In genomic region chr19:506404-507285, GRCh38 we compare ENCODE assay signal across 1 cellular context.
TF ChIP-seq lines count a peak whose summit lies in the region.

No MANE protein-coding gene starts in this region.

TF ChIP-seq in GM12878, 131 proteins besides CTCF, POLR2A, EP300 and RAD21 (continued from another document and continues in another):
- TF ChIP-seq ZBTB11 (CRISPR knock-in tag; IDR thresholded peaks at IDR 0.05) (no peak), CBX3 (IDR thresholded peaks at IDR 0.05; ENCODE audit: borderline replicate concordance, low read depth) (no peak), EED (IDR thresholded peaks at IDR 0.05; ENCODE audit: low read depth) (peak; percentile 21; the same call in 1 of the 2 replicates), NR2F1 (conservative IDR thresholded peaks at IDR 0.05) (peak; percentile 89), BACH1 (IDR thresholded peaks at IDR 0.05; ENCODE audit: borderline replicate concordance) (peak; percentile 84), CEBPZ (IDR thresholded peaks at IDR 0.05; ENCODE audit: low read depth, low read length) (no peak), CHD2 (IDR thresholded peaks at IDR 0.05; ENCODE audit: borderline replicate concordance, low read depth, low read length) (no peak), MAX (IDR thresholded peaks at IDR 0.05; ENCODE audit: low read depth, low read length) (no peak), LARP7 (IDR thresholded peaks at IDR 0.05) (peak; percentile 79), MYB (IDR thresholded peaks at IDR 0.05; ENCODE audit: borderline replicate concordance, low read depth, low read length) (no peak), SKIL (IDR thresholded peaks at IDR 0.05; ENCODE audit: low read depth, poor library complexity, severe bottlenecking) (no peak), NR2C1 (IDR thresholded peaks at IDR 0.05) (no peak), CREM (IDR thresholded peaks at IDR 0.05; ENCODE audit: low read depth) (peak; percentile 28; the same call in 1 of the 2 replicates), SMC3 (IDR thresholded peaks at IDR 0.05; ENCODE audit: borderline replicate concordance, low read length) (peak; percentile 52), GATAD2B (conservative IDR thresholded peaks at IDR 0.05; ENCODE audit: low read depth) (peak; percentile 99), BCL3 (IDR thresholded peaks at IDR 0.05; ENCODE audit: borderline replicate concordance, insufficient read depth, low read depth, low read length, poor library complexity, severe bottlenecking) (peak; percentile 34), PRDM15 (CRISPR knock-in tag; IDR thresholded peaks at IDR 0.05) (no peak), RB1 (IDR thresholded peaks at IDR 0.05; ENCODE audit: borderline replicate concordance) (peak; percentile 88; the same call in 1 of the 2 replicates), BMI1 (IDR thresholded peaks at IDR 0.05; ENCODE audit: borderline replicate concordance) (peak; percentile 96), ZNF24 (IDR thresholded peaks at IDR 0.05) (no peak), BCLAF1 (IDR thresholded peaks at IDR 0.05) (no peak), EZH2 (IDR thresholded peaks at IDR 0.05; ENCODE audit: borderline replicate concordance, control insufficient read depth, low read depth, low read length) (no peak), CREB1 (IDR thresholded peaks at IDR 0.05; ENCODE audit: low read depth) (peak; percentile 48; the same call in 1 of the 2 replicates), SPI1 (IDR thresholded peaks at IDR 0.05; ENCODE audit: borderline replicate concordance, insufficient read depth, low read depth, low read length) (no peak), SIN3A (IDR thresholded peaks at IDR 0.05; ENCODE audit: low read depth, low read length) (no peak; the same call in 1 of the 2 replicates), ZNF687 (IDR thresholded peaks at IDR 0.05) (peak; percentile 79), REST (IDR thresholded peaks at IDR 0.05; ENCODE audit: low read depth, low read length) (no peak)
